In the genomic region with DNA sequence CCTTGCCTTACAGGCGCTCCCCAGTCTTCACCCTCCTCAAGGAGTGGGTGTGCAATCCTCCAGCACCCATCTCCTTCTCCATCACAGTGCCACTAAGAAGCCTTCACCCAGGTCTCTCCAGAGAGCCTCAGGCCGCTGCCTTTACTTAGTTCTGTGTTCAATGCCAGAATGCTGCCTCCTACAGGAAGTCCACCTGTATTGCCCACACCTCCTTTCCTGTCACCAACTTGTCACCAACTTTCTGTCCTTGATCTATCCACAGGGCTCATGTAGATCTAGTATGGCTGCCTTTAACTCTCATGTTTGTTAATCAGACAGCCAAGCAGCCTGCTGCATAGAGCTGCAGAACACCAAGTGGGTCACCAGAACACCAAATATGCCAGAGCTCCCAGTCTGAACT, we compare ENCODE assay signal across 9 cellular contexts. TPM values are rescaled to one million over a fixed set of nuclear protein-coding genes. Genes with fewer than 3 reads are reported as not detected.
DNase-seq lines count a peak whose midpoint lies in the region; ATAC-seq, FAIRE-seq and TF ChIP-seq lines count a peak whose summit lies in the region.
"Had no signal": no experiment of that assay in that cellular context is flagged by ENCODE, and none has a peak within 500 bp of the region (broad histone marks: within the 10 kb centered on the region; RNA-seq: fewer than 3 reads in every experiment).

No MANE protein-coding gene starts in this region.

- no peak overlapping the region; the same call in 1 of the 2 replicates for H2AFZ ChIP-seq in GM12878 (ENCODE audit: control insufficient read depth, low read depth, low read length)
- H2AFZ ChIP-seq: hepatocyte had no signal

- peaks cover 24% of the 10 kb centered on the region for H3K79me2 ChIP-seq in GM12878 (ENCODE audit: control insufficient read depth, insufficient read depth, low read length)
- H3K79me2 ChIP-seq: hepatocyte had no signal

- peak; percentile 34 for ATAC-seq in GM12878
- no peak for ATAC-seq in HG03457 (IDR thresholded peaks at IDR 0.05; ENCODE audit: unreplicated experiment)
- ATAC-seq in HG02973 (IDR thresholded peaks at IDR 0.05; ENCODE audit: unreplicated experiment) = no peak

- WGBS in GM12878 (ENCODE audit: insufficient coverage, insufficient replicate concordance, low lambda C conversion rate, missing lambda C conversion rate) = 42% methylated on average over 2 of the region's 2 CpGs

- H3K9me3 ChIP-seq in GM12878 (replicated peaks; ENCODE audit: control insufficient read depth, insufficient read depth, low read length) = no peaks in the 10 kb centered on the region
- no peaks in the 10 kb centered on the region for H3K9me3 ChIP-seq in neutrophil

- H3K27ac ChIP-seq in GM12878 (ENCODE audit: control insufficient read depth, insufficient read depth) (peak overlapping the region; percentile 75), neutrophil (peak overlapping the region; percentile 96)
- H3K27ac ChIP-seq: hepatocyte had no signal

- H3K27me3 ChIP-seq in GM12878 (replicated peaks in 1 of 2; ENCODE audit: control insufficient read depth in 2 of 2, insufficient read depth in 2 of 2, low read length in 1 of 2) = no peaks in the 10 kb centered on the region
- H3K27me3 ChIP-seq in neutrophil = no peaks in the 10 kb centered on the region
- H3K27me3 ChIP-seq: hepatocyte had no signal

- RAD21 ChIA-PET in GM12878 (lab: Charles Lee; ENCODE audit: unreplicated experiment) = interaction anchor here (1.8 to 17.5 kb wide), 5 partner anchors 10 to 93 kb away, joined by 5 to 620 read pairs (median 53); a partner anchor contains a TSS

- SMC1A ChIA-PET in GM12878 (lab: Charles Lee; ENCODE audit: uncharacterized antibody, unreplicated experiment) = interaction anchor here (0.8 to 45.5 kb wide), 6 partner anchors 10 to 153 kb away, joined by 3 to 1989 read pairs (median 30); a partner anchor contains a TSS

- H3K4me2 ChIP-seq in GM12878 (ENCODE audit: control insufficient read depth, insufficient read depth) = peak overlapping the region; percentile 60
- H3K4me2 ChIP-seq: hepatocyte had no signal

- in situ Hi-C loops in GM12878 (cut with MboI) = no loop called here

- no peaks in the 10 kb centered on the region for H4K20me1 ChIP-seq in GM12878 (ENCODE audit: control insufficient read depth, insufficient read depth)

- no peak for TF ChIP-seq POLR2A in GM12878 (IDR thresholded peaks at IDR 0.05; ENCODE audit: low read depth, low read length)

- intact Hi-C loops in GM12878 (cut with micrococcal nuclease; ENCODE audit: unreplicated experiment) = no loop called here

- DNase-seq in GM10266 (ENCODE audit: extremely low spot score) = peak; percentile 45
- DNase-seq in M059J (ENCODE audit: low read depth) = peak; percentile 35
- no peak for DNase-seq in GM12878 (ENCODE audit: low read depth, low spot score)
- DNase-seq in foreskin melanocyte = no peak
- DNase-seq in NCI-H128 (lab: John Stamatoyannopoulos, UW; ENCODE audit: unreplicated experiment) = no peak

- no peak overlapping the region for H3K4me3 ChIP-seq in GM12878
- H3K4me3 ChIP-seq in neutrophil (ENCODE audit: low read depth in 1 of 2, low read length in 1 of 2) = peak overlapping the region; percentile 78 to 94
- H3K4me3 ChIP-seq: hepatocyte had no signal

- H3K4me1 ChIP-seq in GM12878 (ENCODE audit: control insufficient read depth, insufficient read depth, low read length) = peaks cover 46% of the 10 kb centered on the region
- peaks cover 78 to 84% of the 10 kb centered on the region in 2 experiments for H3K4me1 ChIP-seq in neutrophil (ENCODE audit: control insufficient read depth in 1 of 2, insufficient read depth in 1 of 2, low read depth in 1 of 2, low read length in 1 of 2)

- TF ChIP-seq CTCF in GM10266 (IDR thresholded peaks at IDR 0.05; ENCODE audit: control insufficient read depth, insufficient read depth, low read depth, missing control alignments) = peak; percentile 57
- TF ChIP-seq CTCF in GM12878 (IDR thresholded peaks at IDR 0.05 in 2 of 3, conservative IDR thresholded peaks at IDR 0.05 in 1 of 3; ENCODE audit: control insufficient read depth in 2 of 3, extremely low read depth in 1 of 3, insufficient read depth in 1 of 3, low read depth in 3 of 3, low read length in 3 of 3) = peak; percentile 39 to 76 (median 67)
- peak; percentile 59 for TF ChIP-seq CTCF in neutrophil (IDR thresholded peaks at IDR 0.05)

- CTCF ChIA-PET in GM12878 (lab: Yijun Ruan, JAX) = interaction anchor here (1.3 to 31.0 kb wide), 5 partner anchors 5 to 91 kb away, joined by 3 to 2098 read pairs (median 789); a partner anchor contains a TSS

- no peak for FAIRE-seq in GM12878 (lab: Jason Lieb, UNC)

- H3K9ac ChIP-seq in GM12878 (ENCODE audit: control insufficient read depth, insufficient read depth, low read length) = 0 out of 2 replicates have a peak overlapping the region, but pooled peaks have one; percentile 51

- peak; percentile 53 for TF ChIP-seq RAD21 in GM12878 (IDR thresholded peaks at IDR 0.05; ENCODE audit: insufficient read depth, low read depth, low read length)

- no TSS peak for BruUV-seq in GM12878 (replicated peaks; lab: Mats Ljungman, UMichigan)

- POLR2A ChIA-PET in GM12878 (lab: Charles Lee) = interaction anchor here (0.6 to 17.1 kb wide), 6 partner anchors 10 to 91 kb away, joined by 3 to 282 read pairs (median 90); a partner anchor contains a TSS

- no peak for TF ChIP-seq EP300 in GM12878 (IDR thresholded peaks at IDR 0.05; ENCODE audit: borderline replicate concordance in 1 of 2, control insufficient read depth in 1 of 2, low read depth in 2 of 2, low read length in 2 of 2)

- H3K36me3 ChIP-seq in GM12878 (ENCODE audit: control insufficient read depth in 2 of 2, insufficient read depth in 2 of 2, low read length in 1 of 2) = no peaks in the 10 kb centered on the region; a peak in 1 of 4 replicates
- H3K36me3 ChIP-seq in neutrophil = peaks cover 26% of the 10 kb centered on the region

RNA-seq across cellular contexts. Expression of a gene that starts 0.5 kb away (rescaled TPM):
- total RNA-seq in M059J (2014; rRNA removed; shearing (Covaris generic)) = not detected in 2 replicates
- 1.6 and 2.5 TPM in 2 replicates for total RNA-seq in GM12878 (2013; cell fraction: nucleolus; rRNA removed)
- total RNA-seq in GM12878 (2014; rRNA removed) = 12.2 and 16.8 TPM in 2 replicates
- total RNA-seq in GM12878 (2014; rRNA removed; fragmentation: Illumina TruSeq; extraction: Trizol) = 16.4 and 19.1 TPM in 2 replicates
- 16.5 and 20.6 TPM in 2 replicates for total RNA-seq in GM12878 (2021)
- 8.2 TPM for polyA plus RNA-seq in GM12878 (2011; ENCODE audit: low read depth)
- 2.9 and 4.1 TPM in 2 replicates for polyA plus RNA-seq in GM12878 (2011; rRNA removed)
- 3.4 and 5.0 TPM in 2 replicates for polyA plus RNA-seq in GM12878 (2011; cell fraction: cytosol; rRNA removed)
- polyA plus RNA-seq in GM12878 (2011; cell fraction: nucleus; rRNA removed) = 3.6 and 5.1 TPM in 2 replicates
- 12.3 and 12.5 TPM in 2 replicates for polyA plus RNA-seq in GM12878 (2012)
- polyA plus RNA-seq in GM12878 (2014; fragmentation: Illumina TruSeq; extraction: Trizol) = 22.3 and 23.3 TPM in 2 replicates
- polyA plus RNA-seq in GM12878 (2014; fragmentation: Nextera tagmentation; extraction: Ambion mirVana) = 10 to 100 TPM; 30.0 to 35.5 TPM
- 21.2 and 26.3 TPM in 2 replicates for polyA plus RNA-seq in GM12878 (2014; rRNA removed)
- 10 to 100 TPM; 10.0 to 11.9 TPM for polyA plus RNA-seq in GM12878 (2016; fragmentation: Nextera tagmentation; extraction: Ambion mirVana)
- polyA minus RNA-seq in GM12878 (2011; rRNA and poly(A)+ RNA removed) = 1.6 and 2.0 TPM in 2 replicates
- polyA minus RNA-seq in GM12878 (2011; cell fraction: cytosol; rRNA and poly(A)+ RNA removed) = not detected in 2 replicates
- 2.0 TPM in 1 of 2 replicates, not detected in the other for polyA minus RNA-seq in GM12878 (2011; cell fraction: nucleus; rRNA and poly(A)+ RNA removed)
- total RNA-seq: hepatocyte had no signal

RNA-seq across cellular contexts. Expression of a gene that starts 3.3 kb away (rescaled TPM):
- total RNA-seq in M059J (2014; rRNA removed; shearing (Covaris generic)) = 2.1 and 4.6 TPM in 2 replicates
- total RNA-seq in GM12878 (2013; cell fraction: nucleolus; rRNA removed) = 7.5 and 8.2 TPM in 2 replicates
- 37.9 and 48.6 TPM in 2 replicates for total RNA-seq in GM12878 (2014; rRNA removed)
- 22.6 and 23.3 TPM in 2 replicates for total RNA-seq in GM12878 (2014; rRNA removed; fragmentation: Illumina TruSeq; extraction: Trizol)
- 46.8 and 50.9 TPM in 2 replicates for total RNA-seq in GM12878 (2021)
- polyA plus RNA-seq in GM12878 (2011; ENCODE audit: low read depth) = 17.1 TPM
- polyA plus RNA-seq in GM12878 (2011; rRNA removed) = 3.2 and 4.9 TPM in 2 replicates
- 8.2 and 11.5 TPM in 2 replicates for polyA plus RNA-seq in GM12878 (2011; cell fraction: cytosol; rRNA removed)
- polyA plus RNA-seq in GM12878 (2011; cell fraction: nucleus; rRNA removed) = 8.7 and 10.0 TPM in 2 replicates
- 66.8 and 106 TPM in 2 replicates for polyA plus RNA-seq in GM12878 (2012)
- 2.7 and 10.0 TPM in 2 replicates for polyA plus RNA-seq in GM12878 (2014; fragmentation: Illumina TruSeq; extraction: Trizol)
- 1 to 10 TPM in 1 of 2 experiments, under 1 TPM in 1; 0.71 to 5.9 TPM for polyA plus RNA-seq in GM12878 (2014; fragmentation: Nextera tagmentation; extraction: Ambion mirVana)
- polyA plus RNA-seq in GM12878 (2014; rRNA removed) = 74.3 and 91.2 TPM in 2 replicates
- polyA plus RNA-seq in GM12878 (2016; fragmentation: Nextera tagmentation; extraction: Ambion mirVana) = 10 to 100 TPM; 16.6 to 24.0 TPM
- 2.0 TPM in 2 replicates for polyA minus RNA-seq in GM12878 (2011; rRNA and poly(A)+ RNA removed)
- polyA minus RNA-seq in GM12878 (2011; cell fraction: cytosol; rRNA and poly(A)+ RNA removed) = 1.4 and 2.7 TPM in 2 replicates
- 3.0 and 5.3 TPM in 2 replicates for polyA minus RNA-seq in GM12878 (2011; cell fraction: nucleus; rRNA and poly(A)+ RNA removed)

RNA-seq across cellular contexts. Expression of a gene that starts 7.3 kb away (rescaled TPM):
- total RNA-seq in M059J (2014; rRNA removed; shearing (Covaris generic)) = not detected in 2 replicates
- total RNA-seq in GM12878 (2013; cell fraction: nucleolus; rRNA removed) = 0.94 and 1.2 TPM in 2 replicates
- total RNA-seq in GM12878 (2014; rRNA removed) (11.2 and 13.1 TPM in 2 replicates), GM12878 (2014; rRNA removed; fragmentation: Illumina TruSeq; extraction: Trizol) (9.4 and 11.4 TPM in 2 replicates), GM12878 (2021) (20.2 and 21.0 TPM in 2 replicates)
- polyA plus RNA-seq in GM12878 (2011; ENCODE audit: low read depth) = 19.9 TPM
- polyA plus RNA-seq in GM12878 (2011; rRNA removed) (7.7 and 12.0 TPM in 2 replicates), GM12878 (2014; fragmentation: Illumina TruSeq; extraction: Trizol) (10.1 and 16.8 TPM in 2 replicates), GM12878 (2014; fragmentation: Nextera tagmentation; extraction: Ambion mirVana) (10 to 100 TPM; 31.2 to 42.3 TPM), GM12878 (2014; rRNA removed) (16.9 and 27.6 TPM in 2 replicates), GM12878 (2016; fragmentation: Nextera tagmentation; extraction: Ambion mirVana) (10 to 100 TPM in 1 of 2 experiments, 1 to 10 TPM in 1; 9.4 to 15.0 TPM)
- 22.0 and 25.1 TPM in 2 replicates for polyA plus RNA-seq in GM12878 (2011; cell fraction: cytosol; rRNA removed)
- 8.0 and 9.0 TPM in 2 replicates for polyA plus RNA-seq in GM12878 (2011; cell fraction: nucleus; rRNA removed)
- 19.6 and 22.4 TPM in 2 replicates for polyA plus RNA-seq in GM12878 (2012)
- polyA minus RNA-seq in GM12878 (2011; rRNA and poly(A)+ RNA removed) = 14.8 and 15.3 TPM in 2 replicates
- 7.3 and 7.5 TPM in 2 replicates for polyA minus RNA-seq in GM12878 (2011; cell fraction: cytosol; rRNA and poly(A)+ RNA removed)
- polyA minus RNA-seq in GM12878 (2011; cell fraction: nucleus; rRNA and poly(A)+ RNA removed) = 2.5 and 3.0 TPM in 2 replicates
- total RNA-seq: hepatocyte had no signal
- polyA plus RNA-seq: hepatocyte had no signal

RNA-seq across cellular contexts. Expression of a gene that starts 10.2 kb away (rescaled TPM):
- 0.47 and 0.62 TPM in 2 replicates for total RNA-seq in M059J (2014; rRNA removed; shearing (Covaris generic))
- 19.7 and 21.4 TPM in 2 replicates for total RNA-seq in GM12878 (2013; cell fraction: nucleolus; rRNA removed)
- total RNA-seq in GM12878 (2014; rRNA removed) (89.1 and 92.9 TPM in 2 replicates), GM12878 (2014; rRNA removed; fragmentation: Illumina TruSeq; extraction: Trizol) (68.6 and 70.2 TPM in 2 replicates), GM12878 (2021) (80.5 and 83.9 TPM in 2 replicates)
- polyA plus RNA-seq in GM12878 (2011; ENCODE audit: low read depth) = 12.5 TPM
- polyA plus RNA-seq in GM12878 (2011; rRNA removed) (15.0 and 22.7 TPM in 2 replicates), GM12878 (2014; fragmentation: Illumina TruSeq; extraction: Trizol) (50.6 and 74.3 TPM in 2 replicates), GM12878 (2014; fragmentation: Nextera tagmentation; extraction: Ambion mirVana) (10 to 100 TPM; 18.0 to 30.2 TPM), GM12878 (2014; rRNA removed) (94.8 and 97.1 TPM in 2 replicates), GM12878 (2016; fragmentation: Nextera tagmentation; extraction: Ambion mirVana) (10 to 100 TPM; 49.4 to 53.5 TPM)
- 28.8 and 29.4 TPM in 2 replicates for polyA plus RNA-seq in GM12878 (2011; cell fraction: cytosol; rRNA removed)
- polyA plus RNA-seq in GM12878 (2011; cell fraction: nucleus; rRNA removed) = 74.0 and 77.8 TPM in 2 replicates
- 26.7 and 36.6 TPM in 2 replicates for polyA plus RNA-seq in GM12878 (2012)
- 12.1 and 23.3 TPM in 2 replicates for polyA minus RNA-seq in GM12878 (2011; rRNA and poly(A)+ RNA removed)
- polyA minus RNA-seq in GM12878 (2011; cell fraction: cytosol; rRNA and poly(A)+ RNA removed) = 14.3 and 17.4 TPM in 2 replicates
- polyA minus RNA-seq in GM12878 (2011; cell fraction: nucleus; rRNA and poly(A)+ RNA removed) = 34.0 and 36.5 TPM in 2 replicates

RNA-seq across cellular contexts. Expression of a gene that starts 13.4 kb away (rescaled TPM):
- not detected in 2 replicates for total RNA-seq in M059J (2014; rRNA removed; shearing (Covaris generic))
- total RNA-seq in GM12878 (2013; cell fraction: nucleolus; rRNA removed) = 9.0 and 10.2 TPM in 2 replicates
- total RNA-seq in GM12878 (2014; rRNA removed) (50.0 and 50.2 TPM in 2 replicates), GM12878 (2014; rRNA removed; fragmentation: Illumina TruSeq; extraction: Trizol) (35.8 and 36.4 TPM in 2 replicates), GM12878 (2021) (69.8 and 72.5 TPM in 2 replicates)
- polyA plus RNA-seq in GM12878 (2011; ENCODE audit: low read depth) = 45.5 TPM
- polyA plus RNA-seq in GM12878 (2011; rRNA removed) (10.6 and 27.5 TPM in 2 replicates), GM12878 (2014; fragmentation: Illumina TruSeq; extraction: Trizol) (84.7 and 94.0 TPM in 2 replicates), GM12878 (2014; fragmentation: Nextera tagmentation; extraction: Ambion mirVana) (100 to 1,000 TPM in 1 of 2 experiments, 10 to 100 TPM in 1; 87.8 to 100 TPM), GM12878 (2014; rRNA removed) (40.8 and 46.9 TPM in 2 replicates), GM12878 (2016; fragmentation: Nextera tagmentation; extraction: Ambion mirVana) (10 to 100 TPM; 80.3 to 88.3 TPM)
- 30.5 and 33.8 TPM in 2 replicates for polyA plus RNA-seq in GM12878 (2011; cell fraction: cytosol; rRNA removed)
- 26.1 and 29.1 TPM in 2 replicates for polyA plus RNA-seq in GM12878 (2011; cell fraction: nucleus; rRNA removed)
- 70.4 and 102 TPM in 2 replicates for polyA plus RNA-seq in GM12878 (2012)
- polyA minus RNA-seq in GM12878 (2011; rRNA and poly(A)+ RNA removed) = 17.0 and 17.4 TPM in 2 replicates
- 19.0 and 20.9 TPM in 2 replicates for polyA minus RNA-seq in GM12878 (2011; cell fraction: cytosol; rRNA and poly(A)+ RNA removed)
- polyA minus RNA-seq in GM12878 (2011; cell fraction: nucleus; rRNA and poly(A)+ RNA removed) = 4.0 and 4.9 TPM in 2 replicates
- total RNA-seq: hepatocyte had no signal
- polyA plus RNA-seq: hepatocyte had no signal

Comparison
In these comparisons a context has a peak if more than half of its experiments do, and no peak if none do; other contexts are left out.
1. DNase-seq: peak in GM10266 (single experiment) and M059J (single experiment); none in GM12878 (single experiment), foreskin melanocyte (single experiment) and NCI-H128 (single experiment).
2. Peak in every context shown above with its lines, with median percentiles within 50 percentile points of each other: CTCF ChIP-seq.